Comparison of ENCODE assay signal across 8 cellular contexts in genomic region chr16:53549970-53550406, GRCh38. TPM values are rescaled to one million over a fixed set of nuclear protein-coding genes. Genes with fewer than 3 reads are reported as not detected.
DNase-seq lines count a peak whose midpoint lies in the region; ATAC-seq and TF ChIP-seq lines count a peak whose summit lies in the region.

No MANE protein-coding gene starts in this region.

- ATAC-seq in HG02588 (IDR thresholded peaks at IDR 0.05; ENCODE audit: unreplicated experiment) (peak; percentile 71), T-helper 17 cell (peak; percentile 81)

- H3K27ac Mint-ChIP-seq in T-helper 17 cell, result no peak overlapping the region

- no peak overlapping the region for H3K4me3 ChIP-seq in skin epidermis

- no peaks in the 10 kb centered on the region for H3K9me3 ChIP-seq in T-helper 17 cell (ENCODE audit: control insufficient read depth, low read length, poor library complexity, severe bottlenecking)

- TF ChIP-seq CTCF in GM10266 (IDR thresholded peaks at IDR 0.05; ENCODE audit: control insufficient read depth, insufficient read depth, low read depth, missing control alignments), result peak; percentile 72

- peaks cover 9% of the 10 kb centered on the region for H3K4me1 Mint-ChIP-seq in T-helper 17 cell

- H3K36me3 Mint-ChIP-seq in T-helper 17 cell (ENCODE audit: low read depth), result no peaks in the 10 kb centered on the region

- H3K27ac ChIP-seq in skin epidermis, result peak overlapping the region in 15 of 21 experiments; percentile 3 to 56 (median 19)

- H3K4me3 Mint-ChIP-seq in T-helper 17 cell, result no peak overlapping the region

- DNase-seq in GM10266 (ENCODE audit: extremely low spot score), result peak; percentile 70
- DNase-seq in NCI-H146 (lab: John Stamatoyannopoulos, UW), result peak; percentile 77
- peak; percentile 16 to 34 (median 18) for DNase-seq in T-helper 17 cell
- DNase-seq in astrocyte of the hippocampus (ENCODE audit: low read depth, low spot score), result peak; percentile 88
- DNase-seq in hypothalamus (lab: John Stamatoyannopoulos, UW), result peak in 34 of 51 donors; percentile 4 to 75 (median 32)
- no peak for DNase-seq in NK-92 (lab: John Stamatoyannopoulos, UW; ENCODE audit: unreplicated experiment)

- peaks cover 12% of the 10 kb centered on the region for H3K27me3 Mint-ChIP-seq in T-helper 17 cell

RNA-seq across cellular contexts. Expression of gene AKTIP, which starts 47.0 kb away (rescaled TPM):
- 10 to 100 TPM; 28.5 to 32.4 TPM for total RNA-seq in T-helper 17 cell
